Comparison of ENCODE assay signal across 8 cellular contexts in the genomic region with DNA sequence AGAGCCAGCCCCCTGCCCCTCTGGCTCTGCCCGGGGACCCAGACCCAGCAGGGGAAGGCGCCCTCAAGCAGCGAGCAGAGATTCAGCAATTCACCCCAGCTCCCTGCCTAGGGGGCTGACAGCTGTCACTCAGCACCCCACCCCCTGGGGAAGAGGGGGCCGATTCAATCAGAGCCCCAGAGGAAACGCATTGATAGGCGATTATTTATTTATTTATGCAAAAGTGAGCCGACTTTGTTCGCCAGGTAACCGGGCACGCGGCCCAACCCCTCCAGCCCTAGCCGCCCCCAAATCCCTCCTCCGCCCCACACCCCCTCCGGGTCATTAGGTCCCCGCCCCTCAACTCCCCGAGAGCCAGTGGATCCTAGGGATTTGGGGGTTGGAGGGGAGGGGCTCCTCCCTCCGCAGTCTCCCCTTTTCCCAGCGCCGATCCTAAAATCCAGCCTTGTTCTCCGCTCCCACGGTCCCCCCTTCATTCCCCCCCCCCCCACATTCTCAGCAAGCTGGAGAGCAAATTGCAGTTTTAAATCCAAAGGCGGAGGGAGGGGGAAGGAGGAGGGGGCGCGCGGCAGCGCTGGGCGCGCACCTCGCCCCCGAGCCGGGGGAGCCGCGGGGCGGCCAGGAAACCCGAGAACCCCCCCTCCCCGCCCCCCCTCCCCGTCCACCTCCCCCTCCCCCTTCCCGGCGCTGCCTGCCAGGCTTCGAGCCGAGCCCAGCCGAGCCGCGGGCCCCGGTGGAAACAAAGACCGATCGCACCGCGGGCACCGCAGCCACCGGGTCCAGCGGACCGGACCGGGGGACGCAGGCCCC. TPM values are rescaled to one million over a fixed set of nuclear protein-coding genes. Genes with fewer than 3 reads are reported as not detected.
DNase-seq lines count a peak whose midpoint lies in the region; ATAC-seq, FAIRE-seq and TF ChIP-seq lines count a peak whose summit lies in the region.

No MANE protein-coding gene starts in this region.

- intact Hi-C loops in left colon (cut with DNase I, micrococcal nuclease), result loop anchor here (5.0 to 10.0 kb wide), 2 partner anchors 200 to 208 kb away; partner anchors contain the start of gene GPR3 (in 1 of the 2)

- H3K4me3 ChIP-seq in SJSA1, result peak overlapping the region; percentile 96
- H3K4me3 ChIP-seq in subcutaneous abdominal adipose tissue (ENCODE audit: low read depth in 1 of 5, low read length in 5 of 5), result peak overlapping the region; percentile 40 to 90 (median 85)

- peak; percentile 46 for DNase-seq in activated CD4-positive, alpha-beta T cell treated with anti-CD3 and anti-CD28 coated beads, Interleukin-2, amount 10 ng/mL, durations not matched to agents 7 days and 5 days
- DNase-seq in activated CD4-positive, alpha-beta T cell treated with anti-CD3 and anti-CD28 coated beads for 1 hour, result no peak
- peak in 1 of 2 experiments; percentile 42 for DNase-seq in SJSA1 (ENCODE audit: low read depth in 1 of 2, low spot score in 2 of 2)
- DNase-seq in cerebellum (ENCODE audit: low spot score), result peak; percentile 54
- DNase-seq in left colon, result peak; percentile 64 to 74
- no peak for DNase-seq in GM12891 (ENCODE audit: insufficient read length, low spot score)

- no peak for FAIRE-seq in GM12891 (lab: Jason Lieb, UNC)

- H3K36me3 ChIP-seq in SJSA1, result peaks cover 3% of the 10 kb centered on the region; the same call in 1 of the 2 replicates
- H3K36me3 ChIP-seq in subcutaneous abdominal adipose tissue (ENCODE audit: control insufficient read depth in 5 of 5, insufficient read depth in 5 of 5, low read length in 5 of 5), result no peaks in the 10 kb centered on the region

- peaks cover 55% of the 10 kb centered on the region for H3K4me1 ChIP-seq in SJSA1 (replicated peaks)
- peaks cover 5 to 59% (median 50%) of the 10 kb centered on the region in 5 donors for H3K4me1 ChIP-seq in subcutaneous abdominal adipose tissue (ENCODE audit: control insufficient read depth in 5 of 5, insufficient read depth in 5 of 5, low read length in 5 of 5)

- H3K27me3 Mint-ChIP-seq in activated CD4-positive, alpha-beta T cell treated with anti-CD3 and anti-CD28 coated beads, Interleukin-2, amount 10 ng/mL, durations not matched to agents 7 days and 5 days, result peaks cover 5% of the 10 kb centered on the region

- peak overlapping the region; percentile 73 for H3K4me3 Mint-ChIP-seq in activated CD4-positive, alpha-beta T cell treated with anti-CD3 and anti-CD28 coated beads, Interleukin-2, amount 10 ng/mL, durations not matched to agents 7 days and 5 days

- no peaks in the 10 kb centered on the region for H3K36me3 Mint-ChIP-seq in activated CD4-positive, alpha-beta T cell treated with anti-CD3 and anti-CD28 coated beads, Interleukin-2, amount 10 ng/mL, durations not matched to agents 7 days and 5 days (ENCODE audit: low read depth)

- CTCF ChIA-PET in activated CD4-positive, alpha-beta T cell treated with anti-CD3 and anti-CD28 coated beads, Interleukin-2, amount 10 ng/mL, durations not matched to agents 7 days and 5 days (lab: Charles Lee), result interaction anchor here (0.6 to 2.7 kb wide), 8 partner anchors 26 to 1357 kb away, joined by 3 to 11 read pairs (median 4); no protein-coding TSS in a partner anchor

- peak overlapping the region; percentile 60 for H3K27ac Mint-ChIP-seq in activated CD4-positive, alpha-beta T cell treated with anti-CD3 and anti-CD28 coated beads, Interleukin-2, amount 10 ng/mL, durations not matched to agents 7 days and 5 days

- H3K4me1 Mint-ChIP-seq in activated CD4-positive, alpha-beta T cell treated with anti-CD3 and anti-CD28 coated beads, Interleukin-2, amount 10 ng/mL, durations not matched to agents 7 days and 5 days, result peaks cover 48% of the 10 kb centered on the region

- H3K27ac ChIP-seq in SJSA1 (peak overlapping the region; percentile 52), subcutaneous abdominal adipose tissue (ENCODE audit: low read depth, low read length) (peak overlapping the region; percentile 86)

- ATAC-seq in left colon, result peak; percentile 57
- no peak for ATAC-seq in HG02759 (IDR thresholded peaks at IDR 0.05; ENCODE audit: unreplicated experiment)

- POLR2A ChIA-PET in activated CD4-positive, alpha-beta T cell treated with anti-CD3 and anti-CD28 coated beads, Interleukin-2, amount 10 ng/mL, durations not matched to agents 7 days and 5 days (lab: Charles Lee), result no interaction called here

- TF ChIP-seq POLR2A in GM12891 (IDR thresholded peaks at IDR 0.05; ENCODE audit: low read depth, low read length), result no peak

- H3K27me3 ChIP-seq in SJSA1 (replicated peaks) (no peaks in the 10 kb centered on the region), subcutaneous abdominal adipose tissue (ENCODE audit: control insufficient read depth in 5 of 5, insufficient read depth in 4 of 5, low read length in 5 of 5) (no peaks in the 10 kb centered on the region)

- no peaks in the 10 kb centered on the region for H3K9me3 Mint-ChIP-seq in activated CD4-positive, alpha-beta T cell treated with anti-CD3 and anti-CD28 coated beads, Interleukin-2, amount 10 ng/mL, durations not matched to agents 7 days and 5 days

- H3K9ac ChIP-seq in subcutaneous abdominal adipose tissue (ENCODE audit: low read length in 5 of 5), result peak overlapping the region in 4 of 5 donors; percentile 69 to 78 (median 74)

- no peaks in the 10 kb centered on the region for H3K9me3 ChIP-seq in SJSA1 (replicated peaks)
- no peaks in the 10 kb centered on the region for H3K9me3 ChIP-seq in subcutaneous abdominal adipose tissue (ENCODE audit: control insufficient read depth in 5 of 5, low read length in 5 of 5)

TF ChIP-seq in GM12891, 5 proteins besides CTCF, POLR2A, EP300 and RAD21:
- TF ChIP-seq TAF1 (IDR thresholded peaks at IDR 0.05; ENCODE audit: low read depth, low read length), result no peak
- no peak for TF ChIP-seq POU2F2 (IDR thresholded peaks at IDR 0.05; ENCODE audit: low read depth, low read length)
- no peak for TF ChIP-seq SPI1 (IDR thresholded peaks at IDR 0.05; ENCODE audit: low read depth, low read length)
- TF ChIP-seq POLR2AphosphoS5 (IDR thresholded peaks at IDR 0.05; ENCODE audit: low read depth, low read length), result no peak
- no peak for TF ChIP-seq PAX5 (IDR thresholded peaks at IDR 0.05; ENCODE audit: insufficient read depth, low read length, severe bottlenecking)

RNA-seq across cellular contexts. Expression of gene AHDC1, which starts 1.2 kb away (rescaled TPM):
- 10 to 100 TPM; 15.3 to 19.3 TPM for total RNA-seq in activated CD4-positive, alpha-beta T cell treated with anti-CD3 and anti-CD28 coated beads, Interleukin-2, amount 10 ng/mL, durations not matched to agents 7 days and 5 days
- 2.9 and 4.1 TPM in 2 replicates for total RNA-seq in SJSA1 (2014; rRNA removed; shearing (Covaris generic))
- 26.5 TPM for total RNA-seq in cerebellum
- total RNA-seq in left colon, result 10 to 100 TPM; 21.5 to 25.2 TPM
- 6.8 TPM for polyA plus RNA-seq in GM12891 (2012; ENCODE audit: low read depth, missing spikeins)

RNA-seq across cellular contexts. Expression of gene FGR, which starts 32.3 kb away (rescaled TPM):
- not detected for total RNA-seq in activated CD4-positive, alpha-beta T cell treated with anti-CD3 and anti-CD28 coated beads, Interleukin-2, amount 10 ng/mL, durations not matched to agents 7 days and 5 days
- not detected in 2 replicates for total RNA-seq in SJSA1 (2014; rRNA removed; shearing (Covaris generic))
- 1.9 TPM for total RNA-seq in cerebellum
- 1 to 10 TPM; 1.6 to 2.2 TPM for total RNA-seq in left colon
- 57.1 TPM for polyA plus RNA-seq in GM12891 (2012; ENCODE audit: low read depth, missing spikeins)

Comparison
In these comparisons a context has a peak if more than half of its experiments do, and no peak if none do; other contexts are left out.
1. DNase-seq: peak in activated CD4-positive, alpha-beta T cell treated with anti-CD3 and anti-CD28 coated beads, Interleukin-2, amount 10 ng/mL, durations not matched to agents 7 days and 5 days (single experiment), cerebellum (single experiment) and left colon (2 of 2); none in activated CD4-positive, alpha-beta T cell treated with anti-CD3 and anti-CD28 coated beads for 1 hour (single experiment) and GM12891 (single experiment).